ENCODE assay signal across 1 cellular context in genomic region chr2:69221960-69222751, GRCh38.
TF ChIP-seq lines count a peak whose summit lies in the region.

No MANE protein-coding gene starts in this region.

TF ChIP-seq in HEK293, 187 proteins besides CTCF, POLR2A, EP300 and RAD21 (continued from another document):
- peak; percentile 11; the same call in 1 of the 2 replicates for TF ChIP-seq GLIS1 (tag by site-specific recombination; IDR thresholded peaks at IDR 0.05)
- 0 out of 2 replicates have a peak, but pooled peaks have one; percentile 39 for TF ChIP-seq BCL11A (tag by site-specific recombination; IDR thresholded peaks at IDR 0.05; ENCODE audit: low read depth)
- TF ChIP-seq PRDM6 (tag by site-specific recombination; IDR thresholded peaks at IDR 0.05), result peak; percentile 46
- TF ChIP-seq ZNF26 (tag by site-specific recombination; IDR thresholded peaks at IDR 0.05), result no peak
- peak; percentile 69; the same call in 1 of the 2 replicates for TF ChIP-seq ZNF362 (tag by site-specific recombination; IDR thresholded peaks at IDR 0.05)
- no peak for TF ChIP-seq ZNF580 (tag by site-specific recombination; IDR thresholded peaks at IDR 0.05)
- no peak for TF ChIP-seq MEIS1 (CRISPR knock-in tag; IDR thresholded peaks at IDR 0.05; ENCODE audit: borderline replicate concordance)
- peak; percentile 83 for TF ChIP-seq ZNF629 (tag by site-specific recombination; IDR thresholded peaks at IDR 0.05)
- no peak for TF ChIP-seq ZNF274 (IDR thresholded peaks at IDR 0.05; ENCODE audit: low read length)
- TF ChIP-seq ZNF274 (tag by site-specific recombination; IDR thresholded peaks at IDR 0.05; ENCODE audit: borderline replicate concordance), result no peak
- TF ChIP-seq KLF10 (tag by site-specific recombination; IDR thresholded peaks at IDR 0.05), result no peak
- TF ChIP-seq TSHZ1 (tag by site-specific recombination; IDR thresholded peaks at IDR 0.05; ENCODE audit: borderline replicate concordance), result 0 out of 2 replicates have a peak, but pooled peaks have one; percentile 5
- TF ChIP-seq ZNF654 (tag by site-specific recombination; IDR thresholded peaks at IDR 0.05; ENCODE audit: low read depth), result no peak
- TF ChIP-seq ZNF132 (tag by site-specific recombination; IDR thresholded peaks at IDR 0.05; ENCODE audit: borderline replicate concordance), result no peak
- no peak for TF ChIP-seq YY2 (tag by site-specific recombination; IDR thresholded peaks at IDR 0.05)
- no peak for TF ChIP-seq GLIS2 (tag by site-specific recombination; IDR thresholded peaks at IDR 0.05)
- TF ChIP-seq ZNF175 (tag by site-specific recombination; IDR thresholded peaks at IDR 0.05), result no peak
- TF ChIP-seq ZBTB17 (tag by site-specific recombination; IDR thresholded peaks at IDR 0.05), result peak; percentile 93
- no peak for TF ChIP-seq ZNF280C (tag by site-specific recombination; IDR thresholded peaks at IDR 0.05)
- TF ChIP-seq SCRT1 (tag by site-specific recombination; IDR thresholded peaks at IDR 0.05; ENCODE audit: borderline replicate concordance), result no peak
- no peak for TF ChIP-seq ZFP37 (tag by site-specific recombination; IDR thresholded peaks at IDR 0.05)
- TF ChIP-seq ZNF449 (tag by site-specific recombination; IDR thresholded peaks at IDR 0.05), result no peak
- TF ChIP-seq ZNF18 (tag by site-specific recombination; IDR thresholded peaks at IDR 0.05), result peak; percentile 95
- peak; percentile 42; the same call in 1 of the 2 replicates for TF ChIP-seq ZNF366 (tag by site-specific recombination; conservative IDR thresholded peaks at IDR 0.05)
- peak; percentile 67 for TF ChIP-seq OSR2 (tag by site-specific recombination; IDR thresholded peaks at IDR 0.05)
